Comparison of ENCODE assay signal across 8 cellular contexts in genomic region chr3:69385723-69386483, GRCh38. TPM values are rescaled to one million over a fixed set of nuclear protein-coding genes. Genes with fewer than 3 reads are reported as not detected.
DNase-seq lines count a peak whose midpoint lies in the region; ATAC-seq and TF ChIP-seq lines count a peak whose summit lies in the region.

Gene FRMD4B (minus strand): TSS chr3:69386088. CDS start chr3:69385989, 99 bp downstream.

- ATAC-seq in thoracic aorta (ENCODE audit: insufficient number of reproducible peaks, low FRiP score, low read depth) (peak; percentile 39), GM21529 (IDR thresholded peaks at IDR 0.05; ENCODE audit: unreplicated experiment) (no peak), HG03045 (IDR thresholded peaks at IDR 0.05; ENCODE audit: unreplicated experiment) (no peak)

- no peaks in the 10 kb centered on the region for H3K27me3 ChIP-seq in thoracic aorta (replicated peaks; ENCODE audit: insufficient read depth)

- TF ChIP-seq CTCF in fibroblast of villous mesenchyme (IDR thresholded peaks at IDR 0.05; ENCODE audit: insufficient read depth, low read depth, low read length), result peak; percentile 23
- TF ChIP-seq CTCF in thoracic aorta (IDR thresholded peaks at IDR 0.05), result no peak

- peaks cover 6 to 7% of the 10 kb centered on the region in 2 donors for H3K4me1 ChIP-seq in thoracic aorta (ENCODE audit: control insufficient read depth in 1 of 2, low read depth in 2 of 2)

- no peaks in the 10 kb centered on the region for H3K9me3 ChIP-seq in thoracic aorta

- H3K27ac ChIP-seq in thoracic aorta, result peak within 1 kb of the TSS; percentile 44 to 72

- DNase-seq in EH (ENCODE audit: low read depth), result peak; percentile 56
- peak; percentile 47 for DNase-seq in Jurkat, Clone E6-1 (ENCODE audit: low read depth, low spot score)
- DNase-seq in activated gamma-delta T cell (lab: John Stamatoyannopoulos, UW), result peak; percentile 13
- no peak for DNase-seq in fibroblast of villous mesenchyme (ENCODE audit: low read depth)
- peak; percentile 85 for DNase-seq in myocyte (ENCODE audit: low read depth)
- DNase-seq in thoracic aorta (ENCODE audit: low spot score), result peak; percentile 45

- no peaks in the 10 kb centered on the region for H3K36me3 ChIP-seq in thoracic aorta

- peak within 1 kb of the TSS; percentile 74 for H3K4me3 ChIP-seq in Jurkat, Clone E6-1 (ENCODE audit: low read length)
- H3K4me3 ChIP-seq in fibroblast of villous mesenchyme (ENCODE audit: low read depth, low read length) (peak within 1 kb of the TSS; percentile 28), thoracic aorta (peak within 1 kb of the TSS; percentile 78)

RNA-seq across cellular contexts. Expression of gene FRMD4B, which starts in this region (rescaled TPM):
- 9.7 TPM for polyA plus RNA-seq in Jurkat, Clone E6-1 (2012; ENCODE audit: insufficient read depth, insufficient read length)
- total RNA-seq in fibroblast of villous mesenchyme (under 0.01 TPM in 2 replicates), myocyte (7.5 and 14.0 TPM in 2 replicates), thoracic aorta (10 to 100 TPM; 57.5 to 86.1 TPM)
- 5.1 TPM for polyA plus RNA-seq in myocyte (2012)

Comparison
In these comparisons a context has a peak if more than half of its experiments do, and no peak if none do; other contexts are left out.
1. H3K4me3 ChIP-seq: peak in every context shown above with its lines; median percentile 78 in thoracic aorta; 74 in Jurkat, Clone E6-1; 28 in fibroblast of villous mesenchyme.